8 cellular contexts compared by ENCODE assay signal in genomic region chr7:77415474-77415821, GRCh38. TPM values are rescaled to one million over a fixed set of nuclear protein-coding genes. Genes with fewer than 3 reads are reported as not detected.
DNase-seq lines count a peak whose midpoint lies in the region; ATAC-seq and TF ChIP-seq lines count a peak whose summit lies in the region.

No MANE protein-coding gene starts in this region.

- H3K4me1 ChIP-seq in Panc1 (ENCODE audit: control insufficient read depth, insufficient read depth, low read length): no peaks in the 10 kb centered on the region
- peaks cover 11 to 24% of the 10 kb centered on the region in 2 donors for H3K4me1 ChIP-seq in thyroid gland

- H3K27ac ChIP-seq in Panc1 (ENCODE audit: low read length) (no peak overlapping the region), caudate nucleus (ENCODE audit: low read depth, low read length) (peak overlapping the region; percentile 64), thyroid gland (peak overlapping the region; percentile 94 to 98 (median 97))

- H3K36me3 ChIP-seq in Panc1 (ENCODE audit: control insufficient read depth, insufficient read depth, low read length) (no peaks in the 10 kb centered on the region), thyroid gland (no peaks in the 10 kb centered on the region)

- TF ChIP-seq POLR2A in lower leg skin (IDR thresholded peaks at IDR 0.05) (no peak), thyroid gland (IDR thresholded peaks at IDR 0.05) (peak in 1 of 2 donors; percentile 72)

- H3K9me3 ChIP-seq in Panc1 (ENCODE audit: control insufficient read depth, insufficient read depth, low read depth, low read length) (no peaks in the 10 kb centered on the region), thyroid gland (no peaks in the 10 kb centered on the region)

- no TSS peak for BruUV-seq in Panc1 (replicated peaks; lab: Mats Ljungman, UMichigan)

- H3K27me3 ChIP-seq in Panc1 (ENCODE audit: control insufficient read depth, insufficient read depth, low read length) (peaks cover 32% of the 10 kb centered on the region), thyroid gland (no peaks in the 10 kb centered on the region)

- DNase-seq in NCI-H2227 (lab: John Stamatoyannopoulos, UW; ENCODE audit: unreplicated experiment) (peak; percentile 46), NCI-H2227 treated with DMSO at 0.1 percent for 48 hours (lab: John Stamatoyannopoulos, UW) (no peak), Panc1 (ENCODE audit: low read depth, low spot score) (no peak), caudate nucleus (lab: John Stamatoyannopoulos, UW) (peak in 5 of 61 donors; percentile 6 to 37 (median 22)), lower leg skin (ENCODE audit: low spot score in 2 of 2) (peak in 1 of 2 donors; percentile 77), thyroid gland (peak; percentile 74 to 75), NCI-H187 (lab: John Stamatoyannopoulos, UW) (no peak)

- CTCF ChIA-PET in Panc1 (lab: Charles Lee): no interaction called here

- WGBS in lower leg skin, 2 donors: 4% methylated on average over 24 to 25 of the region's 25 CpGs
- WGBS in thyroid gland, 2 donors: 0 to 3% methylated on average over 6 to 14 of the region's 25 CpGs

- POLR2A ChIA-PET in Panc1 (lab: Charles Lee): no interaction called here

- in situ Hi-C loops in Panc1 (cut with HindIII; ENCODE audit: low pct_unique_long_range_greater_than_20kb, low sequenced_read_pairs): no loop called here

- peak overlapping the region; percentile 49 to 53 for H3K4me3 ChIP-seq in Panc1 (ENCODE audit: low read depth in 2 of 2, low read length in 2 of 2)
- H3K4me3 ChIP-seq in lower leg skin (ENCODE audit: low read depth, poor library complexity, severe bottlenecking): peak overlapping the region; percentile 59
- H3K4me3 ChIP-seq in thyroid gland (replicated peaks in 1 of 3): peak overlapping the region; percentile 33 to 79 (median 47)

- intact Hi-C loops in Panc1 (cut with micrococcal nuclease; ENCODE audit: unreplicated experiment): no loop called here
- intact Hi-C loops in lower leg skin (cut with DNase I; ENCODE audit: low total_unique reads): no loop called here
- intact Hi-C loops in thyroid gland (cut with DNase I): no loop called here

- TF ChIP-seq CTCF in Panc1 (IDR thresholded peaks at IDR 0.05) (no peak), lower leg skin (IDR thresholded peaks at IDR 0.05) (no peak), thyroid gland (IDR thresholded peaks at IDR 0.05) (no peak)

- ATAC-seq in HG02588 (IDR thresholded peaks at IDR 0.05; ENCODE audit: unreplicated experiment) (peak; percentile 31), Panc1 (peak; percentile 56)

RNA-seq across cellular contexts. Expression of gene GSAP, which starts 0.7 kb away (rescaled TPM):
- 0.85 TPM for total RNA-seq in Panc1 (2021; ENCODE audit: unreplicated experiment)
- polyA plus RNA-seq in Panc1 (2012; ENCODE audit: insufficient read length): 0.75 TPM
- total RNA-seq in lower leg skin: 10 to 100 TPM in 1 of 4 donors, 1 to 10 TPM in 3; 6.8 to 11.4 (median 9.3) TPM
- 10 to 100 TPM; 43.1 to 65.2 (median 52.4) TPM for total RNA-seq in thyroid gland

Comparison
In these comparisons a context has a peak if more than half of its experiments do, and no peak if none do; other contexts are left out.
1. DNase-seq: peak in NCI-H2227 (single experiment) and thyroid gland (2 of 2); none in NCI-H2227 treated with DMSO at 0.1 percent for 48 hours (single experiment), Panc1 (single experiment) and NCI-H187 (0 of 2).
2. Peak in every context shown above with its lines, with median percentiles within 50 percentile points of each other: H3K4me3 ChIP-seq.